8 cellular contexts compared by ENCODE assay signal in genomic region chr10:33134011-33134751, GRCh38.
DNase-seq lines count a peak whose midpoint lies in the region; ATAC-seq, FAIRE-seq and TF ChIP-seq lines count a peak whose summit lies in the region.

No MANE protein-coding gene starts in this region.

- intact Hi-C loops in GM12878 (cut with micrococcal nuclease; ENCODE audit: unreplicated experiment) = no loop called here
- intact Hi-C loops in thyroid gland (cut with DNase I) = no loop called here

- H2AFZ ChIP-seq in GM12878 (ENCODE audit: control insufficient read depth, low read depth, low read length) = no peak overlapping the region

- no peak overlapping the region for H3K4me3 Mint-ChIP-seq in T-helper 2 cell treated with Interferon-gamma antibody and Interleukin-4, amounts not matched to agents 5 μg/mL and 100 μg/mL, for 36 hours

- TF ChIP-seq POLR2A in GM12878 (IDR thresholded peaks at IDR 0.05; ENCODE audit: low read depth, low read length) = no peak
- TF ChIP-seq POLR2A in thyroid gland (IDR thresholded peaks at IDR 0.05) = no peak

- no peak overlapping the region for H3K4me3 ChIP-seq in GM12878
- no peak overlapping the region for H3K4me3 ChIP-seq in muscle layer of duodenum (ENCODE audit: low read depth in 1 of 2, low read length in 2 of 2)
- H3K4me3 ChIP-seq in thyroid gland (replicated peaks in 1 of 3) = no peak overlapping the region

- H3K36me3 Mint-ChIP-seq in T-helper 2 cell treated with Interferon-gamma antibody and Interleukin-4, amounts not matched to agents 5 μg/mL and 100 μg/mL, for 36 hours (ENCODE audit: low read depth) = no peaks in the 10 kb centered on the region

- no peaks in the 10 kb centered on the region for H3K9me3 ChIP-seq in GM12878 (replicated peaks; ENCODE audit: control insufficient read depth, insufficient read depth, low read length)
- H3K9me3 ChIP-seq in muscle layer of duodenum (ENCODE audit: control insufficient read depth in 1 of 2, low read length in 2 of 2) = no peaks in the 10 kb centered on the region
- H3K9me3 ChIP-seq in thyroid gland = no peaks in the 10 kb centered on the region

- RAD21 ChIA-PET in GM12878 (lab: Charles Lee; ENCODE audit: unreplicated experiment) = interaction anchor here (0.7 kb wide), 1 partner anchor 125 kb away, joined by 3 read pairs; no protein-coding TSS in a partner anchor

- no peak for TF ChIP-seq EP300 in GM12878 (IDR thresholded peaks at IDR 0.05; ENCODE audit: borderline replicate concordance in 1 of 2, control insufficient read depth in 1 of 2, low read depth in 2 of 2, low read length in 2 of 2)

- H3K9me3 Mint-ChIP-seq in T-helper 2 cell treated with Interferon-gamma antibody and Interleukin-4, amounts not matched to agents 5 μg/mL and 100 μg/mL, for 36 hours = no peaks in the 10 kb centered on the region

- SMC1A ChIA-PET in GM12878 (lab: Charles Lee; ENCODE audit: uncharacterized antibody, unreplicated experiment) = no interaction called here

- no peak for TF ChIP-seq CTCF in GM12878 (IDR thresholded peaks at IDR 0.05 in 2 of 3, conservative IDR thresholded peaks at IDR 0.05 in 1 of 3; ENCODE audit: control insufficient read depth in 2 of 3, extremely low read depth in 1 of 3, insufficient read depth in 1 of 3, low read depth in 3 of 3, low read length in 3 of 3)
- TF ChIP-seq CTCF in thyroid gland (IDR thresholded peaks at IDR 0.05) = no peak

- peak overlapping the region; percentile 74 for H3K27ac Mint-ChIP-seq in T-helper 2 cell treated with Interferon-gamma antibody and Interleukin-4, amounts not matched to agents 5 μg/mL and 100 μg/mL, for 36 hours

- H3K9ac ChIP-seq in GM12878 (ENCODE audit: control insufficient read depth, insufficient read depth, low read length) = no peak overlapping the region

- DNase-seq in GM03348 (ENCODE audit: low spot score) (peak; percentile 61), GM12878 (ENCODE audit: low read depth, low spot score) (peak; percentile 57), thyroid gland (peak; percentile 73 to 75), NCI-H526 (lab: John Stamatoyannopoulos, UW) (no peak)
- peak; percentile 85 for DNase-seq in T-helper 2 cell treated with Interferon-gamma antibody and Interleukin-4, amounts not matched to agents 5 μg/mL and 100 μg/mL, for 36 hours (ENCODE audit: low spot score)

- BruUV-seq in GM12878 (replicated peaks; lab: Mats Ljungman, UMichigan) = no TSS peak

- TF ChIP-seq RAD21 in GM12878 (IDR thresholded peaks at IDR 0.05; ENCODE audit: insufficient read depth, low read depth, low read length) = no peak

- no peaks in the 10 kb centered on the region for H4K20me1 ChIP-seq in GM12878 (ENCODE audit: control insufficient read depth, insufficient read depth)

- in situ Hi-C loops in GM12878 (cut with MboI) = no loop called here

- H3K4me1 ChIP-seq in GM12878 (ENCODE audit: control insufficient read depth, insufficient read depth, low read length) (no peaks in the 10 kb centered on the region), muscle layer of duodenum (ENCODE audit: control insufficient read depth in 1 of 2, insufficient read depth in 2 of 2, low read length in 2 of 2) (peaks cover 1 to 5% of the 10 kb centered on the region in 2 donors), thyroid gland (no peaks in the 10 kb centered on the region)

- 5% methylated on average over 11 of the region's 11 CpGs for WGBS in GM12878 (ENCODE audit: insufficient coverage, insufficient replicate concordance, low lambda C conversion rate, missing lambda C conversion rate)
- WGBS in thyroid gland, 2 donors = 67 to 69% methylated on average over 11 of the region's 11 CpGs

- H3K27ac ChIP-seq in GM12878 (ENCODE audit: control insufficient read depth, insufficient read depth) (no peak overlapping the region), muscle layer of duodenum (ENCODE audit: low read length) (peak overlapping the region; percentile 61), thyroid gland (no peak overlapping the region)

- CTCF ChIA-PET in GM12878 (lab: Yijun Ruan, JAX) = interaction anchor here (0.9 to 1.0 kb wide), 2 partner anchors 18 to 59 kb away, joined by 3 read pairs; no protein-coding TSS in a partner anchor

- H3K4me2 ChIP-seq in GM12878 (ENCODE audit: control insufficient read depth, insufficient read depth) = no peak overlapping the region

- peak; percentile 50 for ATAC-seq in HG02763 (IDR thresholded peaks at IDR 0.05; ENCODE audit: unreplicated experiment)
- ATAC-seq in GM12878 = peak; percentile 80
- ATAC-seq in HG02798 (IDR thresholded peaks at IDR 0.05; ENCODE audit: poor library complexity, unreplicated experiment) = no peak

- no peak for FAIRE-seq in GM12878 (lab: Jason Lieb, UNC)

- H3K27me3 Mint-ChIP-seq in T-helper 2 cell treated with Interferon-gamma antibody and Interleukin-4, amounts not matched to agents 5 μg/mL and 100 μg/mL, for 36 hours (ENCODE audit: low read depth) = no peaks in the 10 kb centered on the region

- no peaks in the 10 kb centered on the region for H3K27me3 ChIP-seq in GM12878 (replicated peaks in 1 of 2; ENCODE audit: control insufficient read depth in 2 of 2, insufficient read depth in 2 of 2, low read length in 1 of 2)
- H3K27me3 ChIP-seq in muscle layer of duodenum (ENCODE audit: low read depth, low read length) = no peaks in the 10 kb centered on the region
- H3K27me3 ChIP-seq in thyroid gland = no peaks in the 10 kb centered on the region

- H3K4me1 Mint-ChIP-seq in T-helper 2 cell treated with Interferon-gamma antibody and Interleukin-4, amounts not matched to agents 5 μg/mL and 100 μg/mL, for 36 hours (ENCODE audit: low read depth) = peaks cover 56% of the 10 kb centered on the region

- POLR2A ChIA-PET in GM12878 (lab: Charles Lee) = no interaction called here

- H3K36me3 ChIP-seq in GM12878 (ENCODE audit: control insufficient read depth in 2 of 2, insufficient read depth in 2 of 2, low read length in 1 of 2) (no peaks in the 10 kb centered on the region), muscle layer of duodenum (ENCODE audit: control insufficient read depth in 1 of 2, insufficient read depth in 2 of 2, low read length in 2 of 2) (peaks cover 0 to 6% of the 10 kb centered on the region in 2 donors), thyroid gland (no peaks in the 10 kb centered on the region)

- H3K79me2 ChIP-seq in GM12878 (ENCODE audit: control insufficient read depth, insufficient read depth, low read length) = no peaks in the 10 kb centered on the region

TF ChIP-seq in GM12878, 131 proteins besides CTCF, POLR2A, EP300 and RAD21 (continues in another document):
- no peak for TF ChIP-seq ZNF384 (IDR thresholded peaks at IDR 0.05; ENCODE audit: borderline replicate concordance, low read depth, low read length)
- TF ChIP-seq ZNF622 (IDR thresholded peaks at IDR 0.05) = no peak
- TF ChIP-seq ZSCAN29 (IDR thresholded peaks at IDR 0.05) = no peak
- no peak for TF ChIP-seq NFXL1 (IDR thresholded peaks at IDR 0.05; ENCODE audit: borderline replicate concordance)
- no peak for TF ChIP-seq MYC (IDR thresholded peaks at IDR 0.05; ENCODE audit: insufficient read depth, insufficient read length, insufficient replicate concordance, low read length, severe bottlenecking)
- no peak for TF ChIP-seq RELA (IDR thresholded peaks at IDR 0.05; ENCODE audit: borderline replicate concordance, partially characterized antibody)
- no peak for TF ChIP-seq NKRF (conservative IDR thresholded peaks at IDR 0.05)
- TF ChIP-seq ZBTB33 (IDR thresholded peaks at IDR 0.05) = no peak
- no peak for TF ChIP-seq RBBP5 (conservative IDR thresholded peaks at IDR 0.05)
- no peak for TF ChIP-seq SREBF2 (IDR thresholded peaks at IDR 0.05; ENCODE audit: low read length)
- TF ChIP-seq ATF7 (IDR thresholded peaks at IDR 0.05; ENCODE audit: low read depth) = no peak
- no peak for TF ChIP-seq HDAC6 (IDR thresholded peaks at IDR 0.05; ENCODE audit: unreplicated experiment)
- TF ChIP-seq TCF7 (IDR thresholded peaks at IDR 0.05; ENCODE audit: borderline replicate concordance) = no peak
- no peak for TF ChIP-seq USF2 (IDR thresholded peaks at IDR 0.05; ENCODE audit: borderline replicate concordance, low read depth, low read length)
- TF ChIP-seq MTA2 (IDR thresholded peaks at IDR 0.05; ENCODE audit: low read depth) = no peak

Comparison
In these comparisons a context has a peak if more than half of its experiments do, and no peak if none do; other contexts are left out.
1. DNase-seq: peak in GM03348 (single experiment), T-helper 2 cell treated with Interferon-gamma antibody and Interleukin-4, amounts not matched to agents 5 μg/mL and 100 μg/mL, for 36 hours (single experiment), GM12878 (single experiment) and thyroid gland (2 of 2); none in NCI-H526 (0 of 2).